33 cellular contexts compared by ENCODE assay signal in genomic region chr5:144102979-144103378, GRCh38.
"Had no signal": no experiment of that assay in that cellular context is flagged by ENCODE, and none has a peak within 500 bp of the region (broad histone marks: within the 10 kb centered on the region; RNA-seq: fewer than 3 reads in every experiment).

No MANE protein-coding gene starts in this region.

- DNase-seq: activated CD4-positive, alpha-beta memory T cell treated with anti-CD3 and anti-CD28 coated beads for 36 hours; activated CD4-positive, alpha-beta T cell treated with anti-CD3 and anti-CD28 coated beads for 36 hours; activated CD4-positive, alpha-beta T cell treated with anti-CD3 and anti-CD28 coated beads, Interleukin-2, amount 10 ng/mL, durations not matched to agents 24 days and 14 days; activated CD4-positive, CD25-positive, alpha-beta regulatory T cell; activated CD4-positive, CD25-positive, alpha-beta regulatory T cell treated with anti-CD3 and anti-CD28 coated beads, Interleukin-2, amount 50 U/mL, for 72 hours; activated CD8-positive, alpha-beta memory T cell treated with anti-CD3 and anti-CD28 coated beads, Interleukin-2, amount 10 ng/mL, durations not matched to agents 7 days and 5 days; activated CD8-positive, alpha-beta memory T cell treated with anti-CD3 and anti-CD28 coated beads, Interleukin-2, amount 50 U/mL, for 4 hours; activated CD8-positive, alpha-beta T cell treated with anti-CD3 and anti-CD28 coated beads, Interleukin-2, amount 10 ng/mL, durations not matched to agents 7 days and 5 days; activated effector memory CD4-positive, alpha-beta T cell treated with anti-CD3 and anti-CD28 coated beads, Interleukin-2, amount 50 U/mL, for 16 hours; activated naive CD4-positive, alpha-beta T cell treated with anti-CD3 and anti-CD28 coated beads for 36 hours; activated naive CD8-positive, alpha-beta T cell treated with anti-CD3 and anti-CD28 coated beads for 36 hours; activated naive CD8-positive, alpha-beta T cell treated with anti-CD3 and anti-CD28 coated beads, Interleukin-2, amount 50 U/mL, for 24 hours; activated T-cell treated with anti-CD3 and anti-CD28 coated beads, Interleukin-2, amount 50 U/mL, for 1 hour; activated T-cell treated with anti-CD3 and anti-CD28 coated beads, Interleukin-2, amount 50 U/mL, for 48 hours; adrenal gland; amygdala; aorta; body of pancreas; caudate nucleus; cortex of kidney; dermis blood vessel endothelial cell; effector CD4-positive, alpha-beta T cell; esophagus squamous epithelium; foreskin melanocyte; heart right ventricle; T1000 had no signal

- H3K4me3 Mint-ChIP-seq: activated CD4-positive, alpha-beta memory T cell treated with anti-CD3 and anti-CD28 coated beads for 36 hours; activated CD4-positive, alpha-beta T cell treated with anti-CD3 and anti-CD28 coated beads for 36 hours; activated CD4-positive, alpha-beta T cell treated with anti-CD3 and anti-CD28 coated beads, Interleukin-2, amount 10 ng/mL, durations not matched to agents 24 days and 14 days; activated CD8-positive, alpha-beta memory T cell treated with anti-CD3 and anti-CD28 coated beads, Interleukin-2, amount 10 ng/mL, durations not matched to agents 7 days and 5 days; activated CD8-positive, alpha-beta T cell treated with anti-CD3 and anti-CD28 coated beads, Interleukin-2, amount 10 ng/mL, durations not matched to agents 7 days and 5 days; activated naive CD4-positive, alpha-beta T cell treated with anti-CD3 and anti-CD28 coated beads for 36 hours; activated naive CD4-positive, alpha-beta T cell treated with anti-CD3 and anti-CD28 coated beads, Interleukin-2, amount 50 U/mL, for 24 hours; activated naive CD8-positive, alpha-beta T cell treated with anti-CD3 and anti-CD28 coated beads for 36 hours; activated naive CD8-positive, alpha-beta T cell treated with anti-CD3 and anti-CD28 coated beads, Interleukin-2, amount 50 U/mL, for 24 hours; activated T-helper 1 cell treated with anti-CD3 and anti-CD28 coated beads, Interleukin-12 subunit alpha, Interleukin-12 subunit beta, Interleukin-2, Interleukin-4 antibody, amounts not matched to agents 30 ng/mL and 10 ng/mL and 1 ng/mL, durations not matched to agents 14 hours and 24 hours and 36 hours; T-helper 2 cell treated with Interferon-gamma antibody and Interleukin-4, amounts not matched to agents 5 μg/mL and 100 μg/mL, for 36 hours had no signal

- ATAC-seq: activated CD4-positive, alpha-beta T cell treated with anti-CD3 and anti-CD28 coated beads for 36 hours; activated CD8-positive, alpha-beta memory T cell treated with anti-CD3 and anti-CD28 coated beads, Interleukin-2, amount 10 ng/mL, durations not matched to agents 7 days and 5 days; activated CD8-positive, alpha-beta T cell treated with anti-CD3 and anti-CD28 coated beads, Interleukin-2, amount 10 ng/mL, durations not matched to agents 7 days and 5 days; activated naive CD8-positive, alpha-beta T cell treated with anti-CD3 and anti-CD28 coated beads, Interleukin-2, amount 50 U/mL, for 24 hours; body of pancreas; gastroesophageal sphincter had no signal

- H3K27me3 ChIP-seq: adrenal gland, body of pancreas, esophagus squamous epithelium, gastroesophageal sphincter, heart right ventricle, hepatocyte had no signal

- H2AFZ ChIP-seq: hepatocyte had no signal

- H3K4me1 Mint-ChIP-seq: activated CD4-positive, alpha-beta T cell treated with anti-CD3 and anti-CD28 coated beads for 36 hours; activated CD4-positive, alpha-beta T cell treated with anti-CD3 and anti-CD28 coated beads, Interleukin-2, amount 10 ng/mL, durations not matched to agents 24 days and 14 days; activated naive CD4-positive, alpha-beta T cell treated with anti-CD3 and anti-CD28 coated beads, Interleukin-2, amount 50 U/mL, for 24 hours; activated naive CD8-positive, alpha-beta T cell treated with anti-CD3 and anti-CD28 coated beads for 36 hours; activated naive CD8-positive, alpha-beta T cell treated with anti-CD3 and anti-CD28 coated beads, Interleukin-2, amount 50 U/mL, for 24 hours had no signal

- H3K9me3 ChIP-seq: adrenal gland, body of pancreas, esophagus squamous epithelium, gastroesophageal sphincter, heart right ventricle had no signal

- H3K27ac ChIP-seq: adrenal gland, body of pancreas, epithelial cell of prostate, esophagus squamous epithelium, gastroesophageal sphincter, heart right ventricle, hepatocyte had no signal

- H3K4me3 ChIP-seq: adrenal gland, body of pancreas, esophagus squamous epithelium, gastroesophageal sphincter, heart right ventricle, hepatocyte had no signal

- H3K36me3 ChIP-seq: adrenal gland, esophagus squamous epithelium, gastroesophageal sphincter, heart right ventricle had no signal

- H3K79me2 ChIP-seq: hepatocyte had no signal

- H3K27me3 Mint-ChIP-seq: activated CD4-positive, alpha-beta T cell treated with anti-CD3 and anti-CD28 coated beads for 36 hours; activated naive CD4-positive, alpha-beta T cell treated with anti-CD3 and anti-CD28 coated beads, Interleukin-2, amount 50 U/mL, for 24 hours had no signal

- H3K9me3 Mint-ChIP-seq: activated CD4-positive, alpha-beta memory T cell treated with anti-CD3 and anti-CD28 coated beads for 36 hours; activated CD4-positive, alpha-beta T cell treated with anti-CD3 and anti-CD28 coated beads, Interleukin-2, amount 10 ng/mL, durations not matched to agents 24 days and 14 days; activated naive CD4-positive, alpha-beta T cell treated with anti-CD3 and anti-CD28 coated beads for 36 hours; activated naive CD4-positive, alpha-beta T cell treated with anti-CD3 and anti-CD28 coated beads, Interleukin-2, amount 50 U/mL, for 24 hours; activated naive CD8-positive, alpha-beta T cell treated with anti-CD3 and anti-CD28 coated beads for 36 hours; activated naive CD8-positive, alpha-beta T cell treated with anti-CD3 and anti-CD28 coated beads, Interleukin-2, amount 50 U/mL, for 24 hours; activated T-helper 1 cell treated with anti-CD3 and anti-CD28 coated beads, Interleukin-12 subunit alpha, Interleukin-12 subunit beta, Interleukin-2, Interleukin-4 antibody, amounts not matched to agents 30 ng/mL and 10 ng/mL and 1 ng/mL, durations not matched to agents 14 hours and 24 hours and 36 hours; activated T-helper 2 cell treated with anti-CD3 and anti-CD28 coated beads, Interferon-gamma antibody, Interleukin-2, Interleukin-4, amounts not matched to agents 10 μg/mL and 5 μg/mL and 100 μg/mL, durations not matched to agents 14 hours and 24 hours and 36 hours; T-helper 2 cell treated with Interferon-gamma antibody and Interleukin-4, amounts not matched to agents 5 μg/mL and 100 μg/mL, for 36 hours had no signal

- H3K4me1 ChIP-seq: adrenal gland, body of pancreas, esophagus squamous epithelium, gastroesophageal sphincter, heart right ventricle had no signal

- H3K4me2 ChIP-seq: hepatocyte had no signal

- H3K27ac Mint-ChIP-seq: activated CD4-positive, alpha-beta memory T cell treated with anti-CD3 and anti-CD28 coated beads for 36 hours; activated CD4-positive, alpha-beta T cell treated with anti-CD3 and anti-CD28 coated beads for 36 hours; activated CD4-positive, alpha-beta T cell treated with anti-CD3 and anti-CD28 coated beads, Interleukin-2, amount 10 ng/mL, durations not matched to agents 24 days and 14 days; activated CD8-positive, alpha-beta memory T cell treated with anti-CD3 and anti-CD28 coated beads, Interleukin-2, amount 10 ng/mL, durations not matched to agents 7 days and 5 days; activated CD8-positive, alpha-beta T cell treated with anti-CD3 and anti-CD28 coated beads, Interleukin-2, amount 10 ng/mL, durations not matched to agents 7 days and 5 days; activated naive CD4-positive, alpha-beta T cell treated with anti-CD3 and anti-CD28 coated beads for 36 hours; activated naive CD4-positive, alpha-beta T cell treated with anti-CD3 and anti-CD28 coated beads, Interleukin-2, amount 50 U/mL, for 24 hours; activated naive CD8-positive, alpha-beta T cell treated with anti-CD3 and anti-CD28 coated beads for 36 hours; activated naive CD8-positive, alpha-beta T cell treated with anti-CD3 and anti-CD28 coated beads, Interleukin-2, amount 50 U/mL, for 24 hours; activated T-helper 1 cell treated with anti-CD3 and anti-CD28 coated beads, Interleukin-12 subunit alpha, Interleukin-12 subunit beta, Interleukin-2, Interleukin-4 antibody, amounts not matched to agents 30 ng/mL and 10 ng/mL and 1 ng/mL, durations not matched to agents 14 hours and 24 hours and 36 hours; activated T-helper 2 cell treated with anti-CD3 and anti-CD28 coated beads, Interferon-gamma antibody, Interleukin-2, Interleukin-4, amounts not matched to agents 10 μg/mL and 5 μg/mL and 100 μg/mL, durations not matched to agents 14 hours and 24 hours and 36 hours; T-helper 2 cell treated with Interferon-gamma antibody and Interleukin-4, amounts not matched to agents 5 μg/mL and 100 μg/mL, for 36 hours had no signal

- H3K36me3 Mint-ChIP-seq: activated CD4-positive, alpha-beta memory T cell treated with anti-CD3 and anti-CD28 coated beads for 36 hours; activated CD8-positive, alpha-beta memory T cell treated with anti-CD3 and anti-CD28 coated beads, Interleukin-2, amount 10 ng/mL, durations not matched to agents 7 days and 5 days; activated naive CD4-positive, alpha-beta T cell treated with anti-CD3 and anti-CD28 coated beads, Interleukin-2, amount 50 U/mL, for 24 hours; activated naive CD8-positive, alpha-beta T cell treated with anti-CD3 and anti-CD28 coated beads for 36 hours had no signal
